In genomic region chr4:170269950-170270349, GRCh38 we compare ENCODE assay signal across 28 cellular contexts.
"Had no signal": no experiment of that assay in that cellular context is flagged by ENCODE, and none has a peak within 500 bp of the region (broad histone marks: within the 10 kb centered on the region; RNA-seq: fewer than 3 reads in every experiment).

No MANE protein-coding gene starts in this region.

- ATAC-seq: natural killer cell; psoas muscle; right cardiac atrium; sciatic nerve; stimulated activated memory B cell treated with anti-CD40 and anti-IgM and Interleukin-4, amounts not matched to agents 10 μg/mL and 1 μg/mL and 100 μg/mL, for 72 hours; stimulated activated naive CD8-positive, alpha-beta T cell treated with anti-CD3 and anti-CD28 coated beads, Interleukin-15, amount 100 ng/mL, for 72 hours; stimulated activated naive CD8-positive, alpha-beta T cell treated with anti-CD3 and anti-CD28 coated beads, Interleukin-15, Interleukin-2, amounts not matched to agents 100 U/mL and 50 U/mL, for 24 hours; upper lobe of right lung had no signal

- H3K27me3 ChIP-seq: neural progenitor cell, ovary, spleen, suprapubic skin, testis, tibial artery, transverse colon, upper lobe of right lung, uterus had no signal

- H3K4me1 ChIP-seq: neural progenitor cell, parathyroid adenoma, psoas muscle, spleen, suprapubic skin, testis, tibial artery, upper lobe of right lung, uterus had no signal

- H3K9ac ChIP-seq: neural progenitor cell, parathyroid adenoma had no signal

- H3K9me3 ChIP-seq: ovary, psoas muscle, suprapubic skin, testis, tibial artery, transverse colon, upper lobe of right lung, uterus had no signal

- H3K4me3 ChIP-seq: neural progenitor cell, ovary, psoas muscle, skin epidermis, smooth muscle cell, spleen, suprapubic skin, testis, tibial artery, transverse colon, upper lobe of right lung, uterus had no signal

- H3K27ac ChIP-seq: neural progenitor cell, ovary, parathyroid adenoma, psoas muscle, skin epidermis, spleen, suprapubic skin, testis, tibial artery, transverse colon, upper lobe of right lung, uterus had no signal

- DNase-seq: natural killer cell; occipital lobe; ovary; posterior cingulate gyrus; psoas muscle; right cardiac atrium; spleen; stimulated activated CD4-positive, alpha-beta T cell treated with anti-CD3 and anti-CD28 coated beads, Interleukin-12 subunit alpha, Interleukin-12 subunit beta, amount 100 ng/mL, for 4 hours; stimulated activated CD4-positive, alpha-beta T cell treated with anti-CD3 and anti-CD28 coated beads, Interleukin-1b, Interleukin-23, amount 100 ng/mL, for 48 hours; stimulated activated CD4-positive, alpha-beta T cell treated with anti-CD3 and anti-CD28 coated beads, Interleukin-4, amount 100 ng/mL, for 1 hour; stimulated activated CD4-positive, alpha-beta T cell treated with anti-CD3 and anti-CD28 coated beads, Interleukin-4, amount 100 ng/mL, for 4 hours; stimulated activated CD8-positive, alpha-beta memory T cell treated with anti-CD3 and anti-CD28 coated beads, Interleukin-4, amount 100 ng/mL, for 48 hours; stimulated activated naive CD4-positive, alpha-beta T cell; stimulated activated naive CD8-positive, alpha-beta T cell treated with anti-CD3 and anti-CD28 coated beads, Interleukin-15, amount 100 ng/mL, for 72 hours; stimulated activated naive CD8-positive, alpha-beta T cell treated with anti-CD3 and anti-CD28 coated beads, Interleukin-15, Interleukin-2, amounts not matched to agents 100 U/mL and 50 U/mL, for 24 hours; substantia nigra; testis; tibial artery; transverse colon; upper lobe of right lung; uterus had no signal

- H3K36me3 ChIP-seq: neural progenitor cell, ovary, spleen, suprapubic skin, tibial artery, transverse colon, upper lobe of right lung, uterus had no signal

- H3K4me2 ChIP-seq: neural progenitor cell, smooth muscle cell had no signal

- H2AFZ ChIP-seq: neural progenitor cell, parathyroid adenoma had no signal

- H3K79me2 ChIP-seq: parathyroid adenoma had no signal
